8 cellular contexts compared by ENCODE assay signal in genomic region chr1:47436979-47437517, GRCh38. TPM values are rescaled to one million over a fixed set of nuclear protein-coding genes. Genes with fewer than 3 reads are reported as not detected.
A peak's percentile ranks its signal among the peaks of the same experiment; 100 is the strongest.
DNase-seq lines count a peak whose midpoint lies in the region; ATAC-seq and TF ChIP-seq lines count a peak whose summit lies in the region.

No MANE protein-coding gene starts in this region.

- no peaks in the 10 kb centered on the region for H3K9me3 Mint-ChIP-seq in activated T-cell treated with anti-CD3 and anti-CD28 coated beads, Interleukin-2, amount 50 U/mL, for 24 hours

- H3K9me3 ChIP-seq in HAP-1 (no peaks in the 10 kb centered on the region), Loucy (ENCODE audit: insufficient read depth, low read depth, low read length) (no peaks in the 10 kb centered on the region), thymus (ENCODE audit: control insufficient read depth) (no peaks in the 10 kb centered on the region)

- H3K36me3 Mint-ChIP-seq in activated T-cell treated with anti-CD3 and anti-CD28 coated beads, Interleukin-2, amount 50 U/mL, for 24 hours (ENCODE audit: low read depth) = peaks cover 15% of the 10 kb centered on the region

- H3K27ac ChIP-seq in brain microvascular endothelial cell (no peak overlapping the region), thymus (ENCODE audit: low read depth) (peak overlapping the region; percentile 46)

- H3K4me1 ChIP-seq in HAP-1 (peaks cover 5% of the 10 kb centered on the region), Loucy (ENCODE audit: insufficient read depth, low read length, poor library complexity, severe bottlenecking) (peaks cover 27% of the 10 kb centered on the region), thymus (ENCODE audit: control insufficient read depth, insufficient read depth, low read length) (peaks cover 8% of the 10 kb centered on the region)

- peaks cover 14% of the 10 kb centered on the region for H4K20me1 ChIP-seq in Loucy (ENCODE audit: insufficient read depth, low read length, poor library complexity, severe bottlenecking)

- peak; percentile 34 for ATAC-seq in left lobe of liver

- H3K36me3 ChIP-seq in HAP-1 (replicated peaks) = peaks cover 21% of the 10 kb centered on the region
- H3K36me3 ChIP-seq in Loucy (ENCODE audit: insufficient read depth, low read length) = no peaks in the 10 kb centered on the region
- no peaks in the 10 kb centered on the region for H3K36me3 ChIP-seq in brain microvascular endothelial cell (replicated peaks)
- no peaks in the 10 kb centered on the region for H3K36me3 ChIP-seq in thymus (ENCODE audit: control insufficient read depth, insufficient read depth)

- peaks cover 45% of the 10 kb centered on the region for H3K79me2 ChIP-seq in Loucy (ENCODE audit: insufficient read depth, low read length)

- peaks cover 37% of the 10 kb centered on the region for H3K4me1 Mint-ChIP-seq in activated T-cell treated with anti-CD3 and anti-CD28 coated beads, Interleukin-2, amount 50 U/mL, for 24 hours (ENCODE audit: low read depth)

- peaks cover 47% of the 10 kb centered on the region for H3K27me3 Mint-ChIP-seq in activated T-cell treated with anti-CD3 and anti-CD28 coated beads, Interleukin-2, amount 50 U/mL, for 24 hours

- no peaks in the 10 kb centered on the region for H3K9me2 ChIP-seq in Loucy (replicated peaks; ENCODE audit: low read depth, low read length)

- peak overlapping the region; percentile 91 for H3K9ac ChIP-seq in Loucy (ENCODE audit: low read depth, low read length, poor library complexity, severe bottlenecking)

- H3K27me3 ChIP-seq in HAP-1 (ENCODE audit: low read depth) = no peaks in the 10 kb centered on the region
- H3K27me3 ChIP-seq in Loucy (ENCODE audit: insufficient read depth, low read length, poor library complexity, severe bottlenecking) = peaks cover 6% of the 10 kb centered on the region
- H3K27me3 ChIP-seq in brain microvascular endothelial cell (replicated peaks) = peaks cover 23% of the 10 kb centered on the region
- peaks cover 74% of the 10 kb centered on the region for H3K27me3 ChIP-seq in thymus (ENCODE audit: control insufficient read depth, insufficient read depth)

- H3K4me3 Mint-ChIP-seq in activated T-cell treated with anti-CD3 and anti-CD28 coated beads, Interleukin-2, amount 50 U/mL, for 24 hours = peak overlapping the region; percentile 88

- H3K4me2 ChIP-seq in Loucy (ENCODE audit: low read depth, low read length, poor library complexity, severe bottlenecking) = peak overlapping the region; percentile 96

- in situ Hi-C loops in HAP-1 (cut with MboI; ENCODE audit: low sequenced_read_pairs) (no loop called here), brain microvascular endothelial cell (cut with HindIII; ENCODE audit: low pct_ligation_motif_present, low sequenced_read_pairs) (no loop called here)

- H3F3A ChIP-seq in Loucy (ENCODE audit: low read depth) = no peaks in the 10 kb centered on the region

- H3K4me3 ChIP-seq in HAP-1 (peak overlapping the region; percentile 60), Loucy (ENCODE audit: low read length, poor library complexity, severe bottlenecking) (peak overlapping the region; percentile 98), brain microvascular endothelial cell (ENCODE audit: low read depth, low read length) (peak overlapping the region; percentile 65), thymus (ENCODE audit: low read length) (peak overlapping the region; percentile 67)

- no peak for DNase-seq in activated T-cell treated with anti-CD3 and anti-CD28 coated beads, Interleukin-2, amount 50 U/mL, for 24 hours
- DNase-seq in activated T-cell treated with anti-CD3 and anti-CD28 coated beads for 4 hours = no peak
- peak in 1 of 2 experiments; percentile 30 for DNase-seq in HAP-1 (ENCODE audit: low spot score in 2 of 2)
- peak; percentile 22 for DNase-seq in brain microvascular endothelial cell
- DNase-seq in left lobe of liver (ENCODE audit: low spot score) = no peak
- DNase-seq in mucosa of gallbladder (ENCODE audit: low spot score) = no peak

- peak overlapping the region; percentile 93 for H2AFZ ChIP-seq in Loucy (ENCODE audit: low read length)

- under 1% methylated on average over 55 of the region's 55 CpGs for WGBS in thymus

- peak overlapping the region; percentile 85 for H3K27ac Mint-ChIP-seq in activated T-cell treated with anti-CD3 and anti-CD28 coated beads, Interleukin-2, amount 50 U/mL, for 24 hours

- TF ChIP-seq CTCF in Loucy (conservative IDR thresholded peaks at IDR 0.05; ENCODE audit: low read length) (no peak), brain microvascular endothelial cell (IDR thresholded peaks at IDR 0.05; ENCODE audit: low read depth, low read length, missing control alignments) (no peak)

RNA-seq across cellular contexts. Expression of gene FOXD2, which starts 0.8 kb away (rescaled TPM):
- total RNA-seq in left lobe of liver (0.55 TPM), mucosa of gallbladder (0.26 TPM)
- polyA plus RNA-seq in thymus = 0.16 TPM

RNA-seq across cellular contexts. Expression of gene FOXE3, which starts 21.0 kb away (rescaled TPM):
- not detected for total RNA-seq in left lobe of liver
- 0.39 TPM for polyA plus RNA-seq in thymus
- not detected for total RNA-seq in mucosa of gallbladder
